6 cellular contexts compared by ENCODE assay signal in genomic region chr20:3092611-3093379, GRCh38. TPM values are rescaled to one million over a fixed set of nuclear protein-coding genes. Genes with fewer than 3 reads are reported as not detected.
A peak's percentile ranks its signal among the peaks of the same experiment; 100 is the strongest.
DNase-seq lines count a peak whose midpoint lies in the region; ATAC-seq and TF ChIP-seq lines count a peak whose summit lies in the region.

No MANE protein-coding gene starts in this region.

- peak; percentile 57 to 74 for ATAC-seq in natural killer cell treated with Interleukin-12 subunit alpha and Interleukin-12 subunit beta and Interleukin-15 and Interleukin-18, amount 100 ng/mL, for 72 hours
- ATAC-seq in left colon = no peak

- intact Hi-C loops in left colon (cut with DNase I, micrococcal nuclease) = no loop called here

- no peaks in the 10 kb centered on the region for H3K27me3 Mint-ChIP-seq in activated naive CD8-positive, alpha-beta T cell
- peaks cover 34 to 37% of the 10 kb centered on the region in 2 donors for H3K27me3 Mint-ChIP-seq in natural killer cell treated with Interleukin-12 subunit alpha and Interleukin-12 subunit beta and Interleukin-15 and Interleukin-18, amount 100 ng/mL, for 72 hours

- H3K9me3 Mint-ChIP-seq in activated naive CD8-positive, alpha-beta T cell (ENCODE audit: low read depth) = no peaks in the 10 kb centered on the region
- no peaks in the 10 kb centered on the region for H3K9me3 Mint-ChIP-seq in natural killer cell treated with Interleukin-12 subunit alpha and Interleukin-12 subunit beta and Interleukin-15 and Interleukin-18, amount 100 ng/mL, for 72 hours

- peak; percentile 66 for DNase-seq in GM13976 (ENCODE audit: low spot score)
- no peak for DNase-seq in natural killer cell treated with Interleukin-12 subunit alpha and Interleukin-12 subunit beta and Interleukin-15 and Interleukin-18, amount 100 ng/mL, for 72 hours (ENCODE audit: low spot score)
- no peak for DNase-seq in left colon
- DNase-seq in NCI-H510A (lab: John Stamatoyannopoulos, UW) = no peak
- DNase-seq in HT-29 (ENCODE audit: low spot score) = no peak

- TF ChIP-seq CTCF in GM13976 (IDR thresholded peaks at IDR 0.05; ENCODE audit: borderline replicate concordance, control extremely low read depth, extremely low read depth, insufficient read depth, missing control alignments) = no peak

- no peaks in the 10 kb centered on the region for H3K36me3 Mint-ChIP-seq in activated naive CD8-positive, alpha-beta T cell
- no peaks in the 10 kb centered on the region for H3K36me3 Mint-ChIP-seq in natural killer cell treated with Interleukin-12 subunit alpha and Interleukin-12 subunit beta and Interleukin-15 and Interleukin-18, amount 100 ng/mL, for 72 hours

- peak overlapping the region; percentile 84 for H3K4me3 Mint-ChIP-seq in activated naive CD8-positive, alpha-beta T cell
- peak overlapping the region; percentile 63 for H3K4me3 Mint-ChIP-seq in natural killer cell treated with Interleukin-12 subunit alpha and Interleukin-12 subunit beta and Interleukin-15 and Interleukin-18, amount 100 ng/mL, for 72 hours

- peak overlapping the region; percentile 96 for H3K27ac Mint-ChIP-seq in activated naive CD8-positive, alpha-beta T cell
- peak overlapping the region in 1 of 2 donors; percentile 13 for H3K27ac Mint-ChIP-seq in natural killer cell treated with Interleukin-12 subunit alpha and Interleukin-12 subunit beta and Interleukin-15 and Interleukin-18, amount 100 ng/mL, for 72 hours

- in situ Hi-C loops in GM13976 (cut with MboI; ENCODE audit: low sequenced_read_pairs, unreplicated experiment) = no loop called here

- peaks cover 31% of the 10 kb centered on the region for H3K4me1 Mint-ChIP-seq in activated naive CD8-positive, alpha-beta T cell (ENCODE audit: low read depth)
- peaks cover 5 to 7% of the 10 kb centered on the region in 2 donors for H3K4me1 Mint-ChIP-seq in natural killer cell treated with Interleukin-12 subunit alpha and Interleukin-12 subunit beta and Interleukin-15 and Interleukin-18, amount 100 ng/mL, for 72 hours (ENCODE audit: low read depth in 2 of 2)

RNA-seq across cellular contexts. Expression of gene AVP, which starts 8.3 kb away (rescaled TPM):
- not detected for total RNA-seq in natural killer cell treated with Interleukin-12 subunit alpha and Interleukin-12 subunit beta and Interleukin-15 and Interleukin-18, amount 100 ng/mL, for 72 hours
- total RNA-seq in left colon = not detected
- not detected in 2 replicates for total RNA-seq in HT-29 (2014; rRNA removed; shearing (Covaris generic))

RNA-seq across cellular contexts. Expression of gene OXT, which starts 21.4 kb away (rescaled TPM):
- not detected for total RNA-seq in natural killer cell treated with Interleukin-12 subunit alpha and Interleukin-12 subunit beta and Interleukin-15 and Interleukin-18, amount 100 ng/mL, for 72 hours
- not detected for total RNA-seq in left colon
- not detected in 2 replicates for total RNA-seq in HT-29 (2014; rRNA removed; shearing (Covaris generic))

RNA-seq across cellular contexts. Expression of gene MRPS26, which starts 46.9 kb away (rescaled TPM):
- 10 to 100 TPM; 31.2 to 56.6 TPM for total RNA-seq in natural killer cell treated with Interleukin-12 subunit alpha and Interleukin-12 subunit beta and Interleukin-15 and Interleukin-18, amount 100 ng/mL, for 72 hours
- total RNA-seq in left colon = 10 to 100 TPM; 33.1 to 44.1 TPM
- 150 and 154 TPM in 2 replicates for total RNA-seq in HT-29 (2014; rRNA removed; shearing (Covaris generic))

RNA-seq across cellular contexts. Expression of gene GNRH2, which starts 49.4 kb away (rescaled TPM):
- total RNA-seq in natural killer cell treated with Interleukin-12 subunit alpha and Interleukin-12 subunit beta and Interleukin-15 and Interleukin-18, amount 100 ng/mL, for 72 hours = 1 to 10 TPM; 2.1 to 3.2 TPM
- under 1 TPM in 1 of 2 donors, not detected in 1; 0.64 TPM for total RNA-seq in left colon
- total RNA-seq in HT-29 (2014; rRNA removed; shearing (Covaris generic)) = not detected in 2 replicates
